Comparison of ENCODE assay signal across 18 cellular contexts in the genomic region with DNA sequence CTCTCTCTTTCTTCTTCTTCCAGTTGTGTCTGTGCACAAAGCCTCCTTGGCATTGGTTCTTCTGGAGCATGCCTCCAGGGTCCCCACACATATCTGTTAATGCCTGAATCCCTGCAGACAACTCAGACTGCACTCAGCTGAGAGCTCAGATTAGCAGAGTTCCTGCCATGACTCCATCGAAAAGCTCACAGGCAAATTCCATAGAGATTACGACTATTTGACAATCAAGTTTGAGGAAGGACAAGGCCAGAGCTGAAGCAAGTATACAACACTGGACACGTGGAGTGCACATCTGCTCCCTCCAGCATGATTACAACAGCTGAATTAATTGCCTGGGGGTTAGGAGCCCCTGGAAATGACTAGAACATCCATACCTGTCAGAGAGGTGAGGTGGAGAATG.
A peak's percentile ranks its signal among the peaks of the same experiment; 100 is the strongest.
DNase-seq lines count a peak whose midpoint lies in the region; ATAC-seq, FAIRE-seq and TF ChIP-seq lines count a peak whose summit lies in the region.
"Had no signal": no experiment of that assay in that cellular context is flagged by ENCODE, and none has a peak within 500 bp of the region (broad histone marks: within the 10 kb centered on the region; RNA-seq: fewer than 3 reads in every experiment).

No MANE protein-coding gene starts in this region.

- no peak for ATAC-seq in PC-3
- ATAC-seq in GM19397 (IDR thresholded peaks at IDR 0.05; ENCODE audit: unreplicated experiment): no peak

- peaks cover 3% of the 10 kb centered on the region for H3K9me3 Mint-ChIP-seq in glutamatergic neuron (ENCODE audit: unreplicated experiment)
- H3K9me3 Mint-ChIP-seq: CD4-positive, alpha-beta memory T cell had no signal

- BruUV-seq in PC-3 (replicated peaks; lab: Mats Ljungman, UMichigan): no TSS peak

- H3K36me3 Mint-ChIP-seq in glutamatergic neuron (ENCODE audit: unreplicated experiment): no peaks in the 10 kb centered on the region
- H3K36me3 Mint-ChIP-seq: CD4-positive, alpha-beta memory T cell had no signal

- DNase-seq in PC-3 (peak; percentile 26), bronchial epithelial cell (ENCODE audit: low read depth) (peak; percentile 40), glutamatergic neuron (no peak), NCI-H774 (lab: John Stamatoyannopoulos, UW) (no peak), activated T-cell treated with anti-CD3 and anti-CD28 coated beads for 4 hours (no peak)
- DNase-seq: C1 segment of cervical spinal cord; Calu3; CD4-positive, alpha-beta memory T cell; COR-L47; DMS53; DMS79 treated with DMSO at 0.1 percent for 48 hours; GM23248; H7; HCEC 1CT had no signal

- peak; percentile 76 for FAIRE-seq in bronchial epithelial cell (lab: Jason Lieb, UNC)
- FAIRE-seq: G401.6, GM12892, H1 had no signal

- no peak overlapping the region for H3K9ac ChIP-seq in PC-3 (ENCODE audit: low read length)
- H3K9ac ChIP-seq: GM23248 had no signal

- H3K4me3 ChIP-seq in PC-3 (ENCODE audit: low read length) (no peak overlapping the region), bronchial epithelial cell (ENCODE audit: low read depth, low read length) (no peak overlapping the region)
- H3K4me3 ChIP-seq: GM23248 had no signal

- H3K4me1 Mint-ChIP-seq in glutamatergic neuron (ENCODE audit: low read depth, unreplicated experiment): peaks cover 16% of the 10 kb centered on the region

- no peaks in the 10 kb centered on the region for H3K36me3 ChIP-seq in PC-3 (ENCODE audit: low read depth, low read length)
- H3K36me3 ChIP-seq in bronchial epithelial cell (ENCODE audit: control insufficient read depth, insufficient read depth, low read length): no peaks in the 10 kb centered on the region

- no peaks in the 10 kb centered on the region for H3K9me2 ChIP-seq in PC-3 (replicated peaks; ENCODE audit: low read length)

- H3K27ac Mint-ChIP-seq in glutamatergic neuron (ENCODE audit: unreplicated experiment): peak overlapping the region; percentile 19
- H3K27ac Mint-ChIP-seq: CD4-positive, alpha-beta memory T cell had no signal

- intact Hi-C loops in PC-3 (cut with micrococcal nuclease): no loop called here

- TF ChIP-seq CTCF in PC-3 (conservative IDR thresholded peaks at IDR 0.05; ENCODE audit: low read depth, low read length): no peak
- TF ChIP-seq CTCF in bronchial epithelial cell (IDR thresholded peaks at IDR 0.05; ENCODE audit: insufficient read depth, low read length, severe bottlenecking): no peak
- TF ChIP-seq CTCF in glutamatergic neuron (IDR thresholded peaks at IDR 0.05; ENCODE audit: partially characterized antibody, unreplicated experiment): no peak

- CTCF ChIA-PET in PC-3 (lab: Charles Lee): no interaction called here

- no peak overlapping the region for H3K4me3 Mint-ChIP-seq in glutamatergic neuron (ENCODE audit: unreplicated experiment)
- H3K4me3 Mint-ChIP-seq: CD4-positive, alpha-beta memory T cell had no signal

- H3K79me2 ChIP-seq in PC-3 (ENCODE audit: low read length): no peaks in the 10 kb centered on the region

- POLR2A ChIA-PET in PC-3 (lab: Charles Lee; ENCODE audit: unreplicated experiment): no interaction called here

- no peak overlapping the region for H3K4me2 ChIP-seq in PC-3 (ENCODE audit: low read length)

- H2AFZ ChIP-seq in PC-3 (ENCODE audit: low read length): no peak overlapping the region
- H2AFZ ChIP-seq: GM23248 had no signal

- no peaks in the 10 kb centered on the region for H3K27me3 ChIP-seq in PC-3 (ENCODE audit: low read length)
- peaks cover 5% of the 10 kb centered on the region for H3K27me3 ChIP-seq in bronchial epithelial cell (ENCODE audit: control insufficient read depth, insufficient read depth, low read length)

- no peaks in the 10 kb centered on the region for H4K20me1 ChIP-seq in PC-3 (ENCODE audit: low read length)

- H3F3A ChIP-seq in PC-3 (ENCODE audit: low read length, unreplicated experiment): no peaks in the 10 kb centered on the region

- no peaks in the 10 kb centered on the region for H3K9me3 ChIP-seq in PC-3 (ENCODE audit: low read length)

- H3K27ac ChIP-seq in PC-3 (ENCODE audit: low read length): no peak overlapping the region
- H3K27ac ChIP-seq: GM23248 had no signal

- H3K4me1 ChIP-seq in PC-3 (ENCODE audit: insufficient read depth, low read length): no peaks in the 10 kb centered on the region

- H3K27me3 Mint-ChIP-seq in glutamatergic neuron (ENCODE audit: unreplicated experiment): no peaks in the 10 kb centered on the region

Comparison
In these comparisons a context has a peak if more than half of its experiments do, and no peak if none do; other contexts are left out.
1. DNase-seq: peak in PC-3 (single experiment) and bronchial epithelial cell (single experiment); none in glutamatergic neuron (single experiment), NCI-H774 (single experiment) and activated T-cell treated with anti-CD3 and anti-CD28 coated beads for 4 hours (single experiment).